ENCODE assay signal across 8 cellular contexts in genomic region chr2:85728883-85729824, GRCh38. TPM values are rescaled to one million over a fixed set of nuclear protein-coding genes. Genes with fewer than 3 reads are reported as not detected.
A peak's percentile ranks its signal among the peaks of the same experiment; 100 is the strongest.
DNase-seq lines count a peak whose midpoint lies in the region; ATAC-seq, FAIRE-seq and TF ChIP-seq lines count a peak whose summit lies in the region.

No MANE protein-coding gene starts in this region.

- H3K27me3 Mint-ChIP-seq in endothelial cell (ENCODE audit: unreplicated experiment), result peaks cover 4% of the 10 kb centered on the region

- TF ChIP-seq CTCF in endothelial cell (IDR thresholded peaks at IDR 0.05; ENCODE audit: unreplicated experiment), result peak; percentile 77

- DNase-seq in A172 (ENCODE audit: low spot score), result peak; percentile 71
- DNase-seq in GM12892 (ENCODE audit: insufficient read length), result peak; percentile 85
- peak; percentile 65 for DNase-seq in NOMO-1 treated with dmso at 0.1 percent for 144 hours (lab: John Stamatoyannopoulos, UW; ENCODE audit: unreplicated experiment)
- DNase-seq in activated CD8-positive, alpha-beta memory T cell treated with anti-CD3 and anti-CD28 coated beads for 48 hours (ENCODE audit: low read depth in 2 of 3, low spot score in 2 of 3), result peak; percentile 46 to 79 (median 70)
- DNase-seq in endothelial cell (ENCODE audit: low spot score), result peak; percentile 97
- peak; percentile 89 for DNase-seq in midbrain (lab: John Stamatoyannopoulos, UW)
- peak; percentile 41 for DNase-seq in stimulated activated CD8-positive, alpha-beta memory T cell treated with anti-CD3 and anti-CD28 coated beads, Interleukin-4, amount 100 ng/mL, for 1 hour (ENCODE audit: low read depth in 2 of 2, low spot score in 1 of 2)

- FAIRE-seq in GM12892 (lab: Jason Lieb, UNC), result peak; percentile 73

- peaks cover 4% of the 10 kb centered on the region for H3K4me1 Mint-ChIP-seq in endothelial cell (ENCODE audit: unreplicated experiment)

- no peak overlapping the region for H3K4me3 Mint-ChIP-seq in endothelial cell (ENCODE audit: unreplicated experiment)

- TF ChIP-seq POLR2A in GM12892 (IDR thresholded peaks at IDR 0.05; ENCODE audit: low read depth, low read length), result no peak

- no peaks in the 10 kb centered on the region for H3K9me3 Mint-ChIP-seq in endothelial cell (ENCODE audit: unreplicated experiment)

- peak; percentile 61 for ATAC-seq in HG03460 (IDR thresholded peaks at IDR 0.05; ENCODE audit: unreplicated experiment)

- H3K27ac Mint-ChIP-seq in endothelial cell (ENCODE audit: unreplicated experiment), result no peak overlapping the region

- H3K36me3 Mint-ChIP-seq in endothelial cell (ENCODE audit: low read depth, unreplicated experiment), result no peaks in the 10 kb centered on the region

RNA-seq across cellular contexts. Expression of gene ATOH8, which starts 24.6 kb away (rescaled TPM):
- total RNA-seq in A172 (2014; rRNA removed; shearing (Covaris generic)), result 1.7 and 3.2 TPM in 2 replicates
- not detected for polyA plus RNA-seq in GM12892 (2012; ENCODE audit: missing spikeins)
- 1.8 TPM for total RNA-seq in endothelial cell (ENCODE audit: unreplicated experiment)

RNA-seq across cellular contexts. Expression of gene GNLY, which starts 35.0 kb away (rescaled TPM):
- not detected in 2 replicates for total RNA-seq in A172 (2014; rRNA removed; shearing (Covaris generic))
- polyA plus RNA-seq in GM12892 (2012; ENCODE audit: missing spikeins), result not detected
- total RNA-seq in endothelial cell (ENCODE audit: unreplicated experiment), result not detected

Comparison
In these comparisons a context has a peak if more than half of its experiments do, and no peak if none do; other contexts are left out.
1. Peak in every context shown above with its lines: DNase-seq and ATAC-seq.
2. DNase-seq: peak in every context shown above with its lines; median percentile 97 in endothelial cell; 89 in midbrain; 85 in GM12892; 71 in A172; 70 in activated CD8-positive, alpha-beta memory T cell treated with anti-CD3 and anti-CD28 coated beads for 48 hours; 65 in NOMO-1 treated with dmso at 0.1 percent for 144 hours; 41 in stimulated activated CD8-positive, alpha-beta memory T cell treated with anti-CD3 and anti-CD28 coated beads, Interleukin-4, amount 100 ng/mL, for 1 hour.